Comparison of ENCODE assay signal across 8 cellular contexts in genomic region chr17:47649972-47650524, GRCh38. TPM values are rescaled to one million over a fixed set of nuclear protein-coding genes. Genes with fewer than 3 reads are reported as not detected.
DNase-seq lines count a peak whose midpoint lies in the region; ATAC-seq and TF ChIP-seq lines count a peak whose summit lies in the region.

No MANE protein-coding gene starts in this region.

- no CpG with 5 or more reads among the region's 48 CpGs for WGBS in trophoblast cell (ENCODE audit: extremely low coverage, insufficient coverage, insufficient read length)

- DNase-seq in GM06990 (ENCODE audit: extremely low read depth, insufficient read length) (no peak), WTC11 (ENCODE audit: low spot score) (no peak), fibroblast of lung (ENCODE audit: low read depth in 2 of 2) (no peak), trophoblast cell (peak; percentile 30 to 44), NCI-H748 (lab: John Stamatoyannopoulos, UW; ENCODE audit: unreplicated experiment) (no peak), NCI-H2227 treated with DMSO at 0.1 percent for 48 hours (lab: John Stamatoyannopoulos, UW) (no peak)

- peaks cover 16% of the 10 kb centered on the region for H3K79me1 ChIP-seq in trophoblast cell (ENCODE audit: low read length)

- peak overlapping the region; percentile 78 for H2BK5ac ChIP-seq in trophoblast cell (ENCODE audit: low read depth, low read length, poor library complexity)

- H3K4me1 ChIP-seq in fibroblast of lung (ENCODE audit: control insufficient read depth, extremely low read depth, insufficient read depth, low read length): peaks cover 7% of the 10 kb centered on the region
- peaks cover 0 to 9% of the 10 kb centered on the region in 2 experiments for H3K4me1 ChIP-seq in trophoblast cell (ENCODE audit: control insufficient read depth in 1 of 2, insufficient read depth in 2 of 2, low read length in 2 of 2)

- H4K20me1 ChIP-seq in fibroblast of lung (ENCODE audit: control insufficient read depth, extremely low read depth, insufficient read depth, low read length): no peaks in the 10 kb centered on the region

- H3K4me3 ChIP-seq in GM06990 (replicated peaks; ENCODE audit: low read depth, low read length) (peak overlapping the region; percentile 92), fibroblast of lung (replicated peaks in 1 of 4; ENCODE audit: control extremely low read depth in 1 of 4, insufficient read depth in 1 of 4, low read depth in 3 of 4, low read length in 4 of 4) (peak overlapping the region; percentile 54 to 69 (median 60)), trophoblast cell (ENCODE audit: low read depth, low read length) (peak overlapping the region; percentile 83)

- peak overlapping the region; percentile 100 for H3K18ac ChIP-seq in trophoblast cell (ENCODE audit: low read length)

- peaks cover 38% of the 10 kb centered on the region for H3K36me3 Mint-ChIP-seq in WTC11

- no peak overlapping the region for H3K23ac ChIP-seq in trophoblast cell (ENCODE audit: low read length)

- H4K12ac ChIP-seq in trophoblast cell (ENCODE audit: low read depth, low read length): peak overlapping the region; percentile 96

- H2AK5ac ChIP-seq in trophoblast cell (ENCODE audit: low read length): peak overlapping the region; percentile 98

- no peak overlapping the region for H2BK12ac ChIP-seq in trophoblast cell (ENCODE audit: low read length)

- H3K4me1 Mint-ChIP-seq in WTC11: peaks cover 28% of the 10 kb centered on the region

- peak overlapping the region; percentile 99 for H3K14ac ChIP-seq in trophoblast cell (ENCODE audit: low read length)

- H3K4me2 ChIP-seq in fibroblast of lung (ENCODE audit: extremely low read depth, insufficient read depth, low read length) (no peak overlapping the region), trophoblast cell (ENCODE audit: low read length) (peak overlapping the region; percentile 27)

- H3K27me3 ChIP-seq in GM06990 (replicated peaks; ENCODE audit: control insufficient read depth, insufficient read depth, low read length) (no peaks in the 10 kb centered on the region), fibroblast of lung (ENCODE audit: control insufficient read depth, insufficient read depth, low read length) (no peaks in the 10 kb centered on the region), trophoblast cell (ENCODE audit: insufficient read depth, low read length) (no peaks in the 10 kb centered on the region)

- POLR2A ChIA-PET in WTC11 (lab: Charles Lee): interaction anchor here (0.6 to 2.4 kb wide), 14 partner anchors 8 to 245 kb away, joined by 3 to 15 read pairs (median 4); partner anchors contain the start of genes SCRN2, TBKBP1 and TBX21

- H3K79me2 ChIP-seq in fibroblast of lung (ENCODE audit: control insufficient read depth, insufficient read depth, low read length) (peaks cover 45% of the 10 kb centered on the region), trophoblast cell (ENCODE audit: control insufficient read depth, insufficient read depth, low read length, poor library complexity) (peaks cover 13% of the 10 kb centered on the region)

- H2AFZ ChIP-seq in fibroblast of lung (ENCODE audit: low read length) (no peak overlapping the region), trophoblast cell (ENCODE audit: insufficient read depth, low read length, poor library complexity) (peak overlapping the region; percentile 87)

- CTCF ChIA-PET in WTC11 (lab: Charles Lee): interaction anchor here (0.6 to 2.1 kb wide), 13 partner anchors 13 to 405 kb away, joined by 3 to 18 read pairs (median 4); partner anchors contain the start of genes TBKBP1 and TBX21

- H3K27ac ChIP-seq in fibroblast of lung (ENCODE audit: insufficient read depth, low read length) (peak overlapping the region; percentile 47), trophoblast cell (ENCODE audit: low read depth, low read length) (peak overlapping the region; percentile 82)

- peak overlapping the region; percentile 90 for H3K4me3 Mint-ChIP-seq in WTC11

- H3K9ac ChIP-seq in fibroblast of lung (ENCODE audit: insufficient read depth, low read length) (peak overlapping the region; percentile 65), trophoblast cell (ENCODE audit: low read length) (peak overlapping the region; percentile 90)

- no peaks in the 10 kb centered on the region; the same call in 1 of the 2 replicates for H3K27me3 Mint-ChIP-seq in WTC11 (ENCODE audit: low read depth)

- ATAC-seq in HG02642 (IDR thresholded peaks at IDR 0.05; ENCODE audit: poor library complexity, unreplicated experiment) (peak; percentile 2), WTC11 (no peak), GM19452 (IDR thresholded peaks at IDR 0.05; ENCODE audit: unreplicated experiment) (no peak)

- peak overlapping the region; percentile 95 for H4K8ac ChIP-seq in trophoblast cell (ENCODE audit: low read depth, low read length)

- peaks cover 11% of the 10 kb centered on the region for H3K36me3 ChIP-seq in GM06990 (ENCODE audit: control insufficient read depth, insufficient read depth, low read length)
- H3K36me3 ChIP-seq in fibroblast of lung (ENCODE audit: control insufficient read depth, insufficient read depth, low read length): peaks cover 2% of the 10 kb centered on the region
- peaks cover 6 to 15% of the 10 kb centered on the region in 2 experiments for H3K36me3 ChIP-seq in trophoblast cell (ENCODE audit: control insufficient read depth in 1 of 2, insufficient read depth in 2 of 2, low read length in 2 of 2)

- TF ChIP-seq CTCF in GM06990 (IDR thresholded peaks at IDR 0.05; ENCODE audit: insufficient read depth, low read length, poor library complexity, severe bottlenecking) (no peak), WTC11 (IDR thresholded peaks at IDR 0.05) (no peak), fibroblast of lung (conservative IDR thresholded peaks at IDR 0.05 in 1 of 2, IDR thresholded peaks at IDR 0.05 in 1 of 2; ENCODE audit: low read depth in 1 of 2, low read length in 2 of 2) (no peak)

- H3K4ac ChIP-seq in trophoblast cell (ENCODE audit: low read depth, low read length): peak overlapping the region; percentile 95

- H3K9me3 Mint-ChIP-seq in WTC11: no peaks in the 10 kb centered on the region

- peak overlapping the region; percentile 91 for H2BK120ac ChIP-seq in trophoblast cell (ENCODE audit: insufficient read depth, low read length, poor library complexity)

- H3K27ac Mint-ChIP-seq in WTC11: peak overlapping the region; percentile 60; the same call in 1 of the 2 replicates

- H4K91ac ChIP-seq in trophoblast cell (ENCODE audit: low read depth, low read length): peak overlapping the region; percentile 93

- no peaks in the 10 kb centered on the region for H3K9me3 ChIP-seq in fibroblast of lung (ENCODE audit: control insufficient read depth, insufficient read depth, low read depth, low read length)
- H3K9me3 ChIP-seq in trophoblast cell (ENCODE audit: insufficient read depth, low read depth, low read length): no peaks in the 10 kb centered on the region

TF ChIP-seq in WTC11, 78 proteins besides CTCF, POLR2A, EP300 and RAD21 (continues in another document):
- TF ChIP-seq ZBTB43 (CRISPR knock-in tag; IDR thresholded peaks at IDR 0.05) (peak; percentile 2; the same call in 1 of the 2 replicates), ZNF138 (CRISPR knock-in tag; conservative IDR thresholded peaks at IDR 0.05) (no peak), ZNF671 (CRISPR knock-in tag; IDR thresholded peaks at IDR 0.05) (0 out of 2 replicates have a peak, but pooled peaks have one; percentile 60)

RNA-seq across cellular contexts. Expression of gene KPNB1, which starts 0.3 kb away (rescaled TPM):
- 437 to 506 TPM (median 452 TPM) in 3 replicates for total RNA-seq in WTC11 (2021)
- 209 and 267 TPM in 2 replicates for total RNA-seq in fibroblast of lung
- 253 and 361 TPM in 2 replicates for polyA plus RNA-seq in fibroblast of lung
- polyA plus RNA-seq in fibroblast of lung (2012): 281 and 332 TPM in 2 replicates
- 632 and 647 TPM in 2 replicates for polyA minus RNA-seq in fibroblast of lung (ENCODE audit: low replicate concordance)
- polyA plus RNA-seq in trophoblast cell (2013): 148 and 159 TPM in 2 replicates

RNA-seq across cellular contexts. Expression of gene TBKBP1, which starts 43.9 kb away (rescaled TPM):
- total RNA-seq in WTC11 (2021) (14.7 to 17.4 TPM (median 15.8 TPM) in 3 replicates), fibroblast of lung (11.3 and 11.6 TPM in 2 replicates)
- 4.6 and 5.3 TPM in 2 replicates for polyA plus RNA-seq in fibroblast of lung
- polyA plus RNA-seq in fibroblast of lung (2012): 7.6 and 8.0 TPM in 2 replicates
- 8.3 and 8.6 TPM in 2 replicates for polyA minus RNA-seq in fibroblast of lung (ENCODE audit: low replicate concordance)
- 4.6 and 4.8 TPM in 2 replicates for polyA plus RNA-seq in trophoblast cell (2013)

Comparison
In these comparisons a context has a peak if more than half of its experiments do, and no peak if none do; other contexts are left out.
1. DNase-seq: peak in trophoblast cell (2 of 2); none in GM06990 (single experiment), WTC11 (single experiment), fibroblast of lung (0 of 2), NCI-H748 (single experiment) and NCI-H2227 treated with DMSO at 0.1 percent for 48 hours (single experiment).
2. Peak in every context shown above with its lines, with median percentiles within 50 percentile points of each other: H3K4me3 ChIP-seq.